In the genomic region with DNA sequence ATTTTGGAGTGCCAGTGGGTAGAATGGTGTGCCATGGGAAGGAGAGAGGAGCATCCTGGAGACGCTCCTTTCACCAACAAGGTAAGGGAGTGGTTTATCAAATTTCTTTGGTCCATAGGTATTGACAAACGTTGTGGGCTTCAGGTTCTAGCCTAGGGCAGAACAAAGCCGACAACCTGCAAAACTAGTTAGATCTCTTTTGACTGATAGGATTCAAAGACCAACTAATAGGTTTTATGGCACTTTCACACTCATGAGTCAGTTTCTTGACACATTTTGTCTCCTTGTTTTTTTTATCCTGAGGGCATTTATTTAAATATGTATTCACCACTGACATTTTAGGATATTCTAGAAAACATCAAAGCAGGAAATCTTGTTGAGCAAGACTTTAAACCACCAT, we compare ENCODE assay signal across 20 cellular contexts.
A peak's percentile ranks its signal among the peaks of the same experiment; 100 is the strongest.
DNase-seq lines count a peak whose midpoint lies in the region; ATAC-seq, FAIRE-seq and TF ChIP-seq lines count a peak whose summit lies in the region.
"Had no signal": no experiment of that assay in that cellular context is flagged by ENCODE, and none has a peak within 500 bp of the region (broad histone marks: within the 10 kb centered on the region; RNA-seq: fewer than 3 reads in every experiment).

No MANE protein-coding gene starts in this region.

- in situ Hi-C loops in brain microvascular endothelial cell (cut with HindIII; ENCODE audit: low pct_ligation_motif_present, low sequenced_read_pairs): loop anchor here (10.0 kb wide), 1 partner anchor 594 kb away; the partner anchor contains the start of gene GJA1

- H3K4me1 ChIP-seq in RWPE2 (ENCODE audit: insufficient read depth, poor library complexity, severe bottlenecking) (peaks cover 13% of the 10 kb centered on the region), keratinocyte (ENCODE audit: control insufficient read depth, extremely low read depth, insufficient read depth, low read length) (peaks cover 20% of the 10 kb centered on the region)

- H3K4me1 Mint-ChIP-seq in Calu3 (ENCODE audit: low read depth, unreplicated experiment): peaks cover 17% of the 10 kb centered on the region

- BruUV-seq in Calu3 (replicated peaks; lab: Mats Ljungman, UMichigan): no TSS peak

- no peak overlapping the region for H3K4me3 ChIP-seq in RWPE2 (ENCODE audit: severe bottlenecking)
- H3K4me3 ChIP-seq in keratinocyte (ENCODE audit: control insufficient read depth in 2 of 3, extremely low read depth in 1 of 3, insufficient read depth in 2 of 3, low read depth in 1 of 3, low read length in 3 of 3): no peak overlapping the region
- H3K4me3 ChIP-seq in brain microvascular endothelial cell (ENCODE audit: low read depth, low read length): no peak overlapping the region
- H3K4me3 ChIP-seq: GM23338 had no signal

- no peak overlapping the region for H2AFZ ChIP-seq in keratinocyte (ENCODE audit: control insufficient read depth, low read length)
- H2AFZ ChIP-seq: GM23338 had no signal

- CTCF ChIA-PET in Calu3 (lab: Charles Lee): no interaction called here

- H3K9ac ChIP-seq in keratinocyte (ENCODE audit: control insufficient read depth, extremely low read depth, insufficient read depth, low read length): no peak overlapping the region

- peak; percentile 88 for FAIRE-seq in keratinocyte (lab: Jason Lieb, UNC)
- FAIRE-seq: RCC 7860 had no signal

- DNase-seq in Calu3 (peak; percentile 34), HPDE6-E6E7 (ENCODE audit: extremely low spot score) (peak; percentile 45), RWPE2 (ENCODE audit: low spot score) (no peak), keratinocyte (ENCODE audit: low read depth, low spot score) (peak; percentile 64), brain microvascular endothelial cell (no peak), NCI-H1105 treated with DMSO at 0.1 percent for 48 hours (lab: John Stamatoyannopoulos, UW) (no peak)
- DNase-seq: ACHN, GF-D8, HCEC 1CT, KG1, NCI-H1048, NCI-H1436 treated with DMSO at 0.1 percent for 48 hours, NCI-H2029, NCI-H2171 treated with DMSO at 0.1 percent for 48 hours, NCI-H446 treated with DMSO at 0.1 percent for 48 hours, SHP77 treated with DMSO at 0.1 percent for 48 hours had no signal

- H3K4me2 ChIP-seq in keratinocyte (ENCODE audit: control insufficient read depth, extremely low read depth, insufficient read depth, low read depth, low read length): peak overlapping the region; percentile 48
- H3K4me2 ChIP-seq: GM23338 had no signal

- H3K36me3 Mint-ChIP-seq in Calu3 (ENCODE audit: insufficient read depth, unreplicated experiment): no peaks in the 10 kb centered on the region

- H4K20me1 ChIP-seq in keratinocyte (ENCODE audit: control insufficient read depth, extremely low read depth, insufficient read depth, low read length): no peaks in the 10 kb centered on the region

- no peaks in the 10 kb centered on the region for H3K79me2 ChIP-seq in keratinocyte (ENCODE audit: control insufficient read depth, insufficient read depth, low read length)

- H3K36me3 ChIP-seq in RWPE2 (ENCODE audit: low read depth) (no peaks in the 10 kb centered on the region), keratinocyte (ENCODE audit: control insufficient read depth in 2 of 2, extremely low read depth in 1 of 2, insufficient read depth in 2 of 2, low read length in 2 of 2) (no peaks in the 10 kb centered on the region), brain microvascular endothelial cell (replicated peaks) (no peaks in the 10 kb centered on the region)

- H3K4me3 Mint-ChIP-seq in Calu3 (ENCODE audit: low read depth, unreplicated experiment): no peak overlapping the region
- H3K4me3 Mint-ChIP-seq: GM23338 had no signal

- H3K9me3 ChIP-seq in RWPE2 (ENCODE audit: severe bottlenecking) (no peaks in the 10 kb centered on the region), keratinocyte (ENCODE audit: control insufficient read depth, low read depth, low read length) (no peaks in the 10 kb centered on the region)

- intact Hi-C loops in Calu3 (cut with micrococcal nuclease; ENCODE audit: unreplicated experiment): no loop called here

- peaks cover 2% of the 10 kb centered on the region for H3K9me1 ChIP-seq in keratinocyte (ENCODE audit: control insufficient read depth, extremely low read depth, insufficient read depth, low read length)

- H3K27me3 ChIP-seq in RWPE2 (ENCODE audit: insufficient read depth, poor library complexity, severe bottlenecking): no peaks in the 10 kb centered on the region
- H3K27me3 ChIP-seq in keratinocyte (ENCODE audit: control insufficient read depth, extremely low read depth, insufficient read depth, low read length): no peaks in the 10 kb centered on the region
- H3K27me3 ChIP-seq in brain microvascular endothelial cell (replicated peaks): no peaks in the 10 kb centered on the region

- no peaks in the 10 kb centered on the region for H3K27me3 Mint-ChIP-seq in Calu3 (ENCODE audit: unreplicated experiment)

- no peak overlapping the region for H3K27ac ChIP-seq in RWPE2 (ENCODE audit: poor library complexity, severe bottlenecking)
- H3K27ac ChIP-seq in keratinocyte (ENCODE audit: control insufficient read depth, insufficient read depth, low read length): no peak overlapping the region
- H3K27ac ChIP-seq in brain microvascular endothelial cell: no peak overlapping the region
- H3K27ac ChIP-seq: C4-2B had no signal

- TF ChIP-seq CTCF in Calu3 (IDR thresholded peaks at IDR 0.05; ENCODE audit: unreplicated experiment): no peak
- TF ChIP-seq CTCF in RWPE2 (IDR thresholded peaks at IDR 0.05; ENCODE audit: poor library complexity, severe bottlenecking): no peak
- TF ChIP-seq CTCF in keratinocyte (optimal IDR thresholded peaks at IDR 0.05 in 1 of 3, IDR thresholded peaks at IDR 0.05 in 1 of 3, conservative IDR thresholded peaks at IDR 0.05 in 1 of 3; ENCODE audit: extremely low read depth in 1 of 3, insufficient read depth in 2 of 3, low read length in 3 of 3): no peak
- no peak for TF ChIP-seq CTCF in brain microvascular endothelial cell (IDR thresholded peaks at IDR 0.05; ENCODE audit: low read depth, low read length, missing control alignments)

- dilution Hi-C loops in keratinocyte (cut with MboI; ENCODE audit: extremely low pct_ligation_motif_present, low sequenced_read_pairs): no loop called here

- ATAC-seq in RWPE2 (ENCODE audit: low read depth): peak; percentile 52; the same call in 2 of the 3 replicates
- ATAC-seq in HG02981 (IDR thresholded peaks at IDR 0.05; ENCODE audit: unreplicated experiment): no peak
- ATAC-seq: GM23338 had no signal

- H3K27ac Mint-ChIP-seq in Calu3 (ENCODE audit: unreplicated experiment): no peak overlapping the region
- H3K27ac Mint-ChIP-seq: GM23338 had no signal

- H3K9me3 Mint-ChIP-seq in Calu3 (ENCODE audit: low read depth, unreplicated experiment): no peaks in the 10 kb centered on the region

Comparison
In these comparisons a context has a peak if more than half of its experiments do, and no peak if none do; other contexts are left out.
1. DNase-seq: peak in Calu3 (single experiment), HPDE6-E6E7 (single experiment) and keratinocyte (single experiment); none in RWPE2 (single experiment), brain microvascular endothelial cell (single experiment) and NCI-H1105 treated with DMSO at 0.1 percent for 48 hours (single experiment).